ENCODE assay signal across 8 cellular contexts in the genomic region with DNA sequence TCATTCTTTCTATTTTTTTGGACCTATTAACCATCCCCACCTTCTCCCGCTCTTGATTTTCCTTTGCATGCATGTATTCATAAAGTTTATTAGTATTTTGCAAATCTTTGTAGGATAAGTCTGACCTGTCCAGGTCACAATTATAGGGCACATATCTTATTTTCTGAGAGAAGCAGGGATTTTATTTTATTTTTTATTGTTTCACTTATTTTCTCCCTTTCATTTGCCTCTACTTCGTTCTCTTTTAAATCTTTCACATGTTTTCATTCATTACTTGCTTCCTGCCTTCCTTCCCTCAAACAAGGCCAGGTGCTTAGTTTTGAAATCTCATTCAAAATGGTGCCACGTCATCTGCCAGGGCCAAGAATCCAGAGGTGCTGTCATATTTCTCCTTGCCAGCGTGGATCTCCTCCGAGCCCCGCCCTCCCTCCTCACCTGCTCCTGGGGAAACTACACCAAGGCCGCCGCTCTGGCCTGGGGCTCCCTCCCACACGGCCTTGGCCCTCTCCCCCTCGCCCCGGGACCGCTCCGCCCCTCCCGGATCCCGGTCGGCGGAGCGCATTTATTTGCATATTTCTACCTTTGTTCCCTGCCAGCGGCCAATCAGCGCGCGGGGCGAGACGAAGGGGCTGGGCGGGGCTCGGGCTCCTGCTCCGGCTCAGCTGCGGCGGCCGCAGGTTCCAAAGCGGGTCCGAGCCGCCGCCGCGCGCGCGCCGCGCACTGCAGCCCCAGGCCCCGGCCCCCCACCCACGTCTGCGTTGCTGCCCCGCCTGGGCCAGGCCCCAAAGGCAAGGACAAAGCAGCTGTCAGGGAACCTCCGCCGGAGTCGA. TPM values are rescaled to one million over a fixed set of nuclear protein-coding genes. Genes with fewer than 3 reads are reported as not detected.
DNase-seq lines count a peak whose midpoint lies in the region; ATAC-seq and TF ChIP-seq lines count a peak whose summit lies in the region.

Gene TSPAN13 (plus strand): TSS at position 654 of the 830 bp plus-strand sequence. CDS start 213 bp downstream, outside the sequence.

- POLR2A ChIA-PET in AG04450 (lab: Yijun Ruan, JAX) = no interaction called here

- H3K4me3 ChIP-seq in AG04450 (ENCODE audit: low read depth, low read length) (peak within 1 kb of the TSS; percentile 67), HUES6 (ENCODE audit: low read depth, low read length) (peak within 1 kb of the TSS; percentile 89), epithelial cell of esophagus (ENCODE audit: low read length) (peak within 1 kb of the TSS; percentile 91)

- peak; percentile 82 for ATAC-seq in GM19372 (IDR thresholded peaks at IDR 0.05; ENCODE audit: low read depth, unreplicated experiment)

- peak within 1 kb of the TSS; percentile 67 for H3K9ac ChIP-seq in HUES6 (ENCODE audit: low read length)

- no peaks in the 10 kb centered on the region for H3K27me3 ChIP-seq in AG04450 (ENCODE audit: control insufficient read depth, insufficient read depth, low read length)
- H3K27me3 ChIP-seq in HUES6 (ENCODE audit: control insufficient read depth, insufficient read depth, low read length) = peaks cover 12% of the 10 kb centered on the region

- DNase-seq in AG04450 (ENCODE audit: low read depth, low spot score) (no peak), NOMO-1 (lab: John Stamatoyannopoulos, UW; ENCODE audit: unreplicated experiment in 2 of 2) (peak; percentile 79 to 91), activated T-cell treated with anti-CD3 and anti-CD28 coated beads for 24 hours (ENCODE audit: low read depth) (peak; percentile 26), epithelial cell of esophagus (ENCODE audit: low read depth) (peak; percentile 99), midbrain (lab: John Stamatoyannopoulos, UW) (peak; percentile 54)
- peak; percentile 54 to 69 for DNase-seq in stimulated activated CD8-positive, alpha-beta memory T cell treated with anti-CD3 and anti-CD28 coated beads, Interleukin-2, amount 100 ng/mL, for 48 hours (ENCODE audit: low read depth in 2 of 2)

- no peaks in the 10 kb centered on the region; the same call in 1 of the 2 replicates for H3K9me3 ChIP-seq in AG04450 (ENCODE audit: control insufficient read depth, insufficient read depth, low read length)
- no peaks in the 10 kb centered on the region for H3K9me3 ChIP-seq in HUES6 (ENCODE audit: control insufficient read depth, insufficient read depth, low read depth, low read length)

- H3K36me3 ChIP-seq in HUES6 (ENCODE audit: control insufficient read depth, insufficient read depth, low read length) = no peaks in the 10 kb centered on the region

- no peak within 1 kb of the TSS for H3K27ac ChIP-seq in AG04450 (ENCODE audit: low read depth, low read length)
- H3K27ac ChIP-seq in HUES6 (ENCODE audit: low read depth, low read length) = no peak within 1 kb of the TSS

- CTCF ChIA-PET in AG04450 (lab: Charles Lee) = interaction anchor here (1.4 kb wide), 1 partner anchor 13 kb away, joined by 5 read pairs; no protein-coding TSS in a partner anchor

- no peak for TF ChIP-seq CTCF in AG04450 (IDR thresholded peaks at IDR 0.05; ENCODE audit: low read depth, low read length)
- no peak for TF ChIP-seq CTCF in epithelial cell of esophagus (IDR thresholded peaks at IDR 0.05; ENCODE audit: insufficient read depth, low read depth, low read length, missing control alignments)

- peaks cover 20% of the 10 kb centered on the region for H3K4me1 ChIP-seq in HUES6 (ENCODE audit: control insufficient read depth, insufficient read depth, low read length)

RNA-seq across cellular contexts. Expression of gene TSPAN13, which starts in this region (rescaled TPM):
- 7.0 and 10.1 TPM in 2 replicates for polyA plus RNA-seq in AG04450 (2011; rRNA removed)
- polyA minus RNA-seq in AG04450 (2011; rRNA and poly(A)+ RNA removed) = 2.6 and 3.0 TPM in 2 replicates
